In the genomic region with DNA sequence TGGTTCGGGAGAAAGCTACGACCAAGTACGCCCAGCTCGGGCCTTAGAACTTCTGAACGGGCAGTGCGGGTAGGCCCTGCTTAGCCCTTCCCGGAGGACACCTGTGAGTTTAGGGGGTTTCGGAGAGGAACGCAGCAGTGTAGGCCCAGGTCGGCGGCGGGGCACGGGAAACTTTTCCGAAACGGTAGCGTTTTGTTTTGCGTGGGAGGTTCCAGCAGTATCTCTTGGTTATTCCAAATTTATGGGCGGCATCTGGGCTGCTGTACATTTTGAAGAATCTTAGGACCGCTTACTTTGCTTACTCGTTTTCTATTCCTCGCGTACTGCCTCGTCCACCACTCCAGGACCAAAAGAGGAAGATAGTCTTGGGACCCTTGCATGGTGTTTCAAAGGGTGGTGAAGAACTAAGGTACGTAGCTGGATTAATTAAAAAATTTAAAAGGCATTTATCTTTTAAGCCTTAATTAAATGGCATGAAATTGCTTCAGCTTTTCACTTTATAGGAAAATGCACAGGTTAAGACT, we compare ENCODE assay signal across 1 cellular context.
TF ChIP-seq lines count a peak whose summit lies in the region.

No MANE protein-coding gene starts in this region.

TF ChIP-seq in K562, 482 proteins besides CTCF, POLR2A, EP300 and RAD21 (continued from another document):
- TF ChIP-seq ZNF583 (CRISPR knock-in tag; IDR thresholded peaks at IDR 0.05): no peak
- TF ChIP-seq POLR2AphosphoS5 (IDR thresholded peaks at IDR 0.05; ENCODE audit: control insufficient read depth, insufficient read depth, low read depth, low read length): no peak; the same call in 1 of the 2 replicates
- TF ChIP-seq BRD9 (IDR thresholded peaks at IDR 0.05; ENCODE audit: low read depth, partially characterized antibody): peak; percentile 63
- TF ChIP-seq ATF1 (CRISPR knock-in tag; IDR thresholded peaks at IDR 0.05): no peak
- TF ChIP-seq ATF1 (tag; IDR thresholded peaks at IDR 0.05): no peak; the same call in 1 of the 2 replicates
- no peak for TF ChIP-seq ZNF133 (CRISPR knock-in tag; IDR thresholded peaks at IDR 0.05)
- TF ChIP-seq ZNF232 (CRISPR knock-in tag; IDR thresholded peaks at IDR 0.05): peak; percentile 61; the same call in 1 of the 2 replicates
- TF ChIP-seq, protein P1, sequence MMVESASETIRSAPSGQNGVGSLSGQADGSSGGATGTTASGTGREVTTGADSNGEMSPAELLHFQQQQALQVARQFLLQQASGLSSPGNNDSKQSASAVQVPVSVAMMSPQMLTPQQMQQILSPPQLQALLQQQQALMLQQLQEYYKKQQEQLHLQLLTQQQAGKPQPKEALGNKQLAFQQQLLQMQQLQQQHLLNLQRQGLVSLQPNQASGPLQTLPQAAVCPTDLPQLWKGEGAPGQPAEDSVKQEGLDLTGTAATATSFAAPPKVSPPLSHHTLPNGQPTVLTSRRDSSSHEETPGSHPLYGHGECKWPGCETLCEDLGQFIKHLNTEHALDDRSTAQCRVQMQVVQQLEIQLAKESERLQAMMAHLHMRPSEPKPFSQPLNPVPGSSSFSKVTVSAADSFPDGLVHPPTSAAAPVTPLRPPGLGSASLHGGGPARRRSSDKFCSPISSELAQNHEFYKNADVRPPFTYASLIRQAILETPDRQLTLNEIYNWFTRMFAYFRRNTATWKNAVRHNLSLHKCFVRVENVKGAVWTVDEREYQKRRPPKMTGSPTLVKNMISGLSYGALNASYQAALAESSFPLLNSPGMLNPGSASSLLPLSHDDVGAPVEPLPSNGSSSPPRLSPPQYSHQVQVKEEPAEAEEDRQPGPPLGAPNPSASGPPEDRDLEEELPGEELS (CRISPR knock-in tag; IDR thresholded peaks at IDR 0.05; ENCODE audit: borderline replicate concordance): peak; percentile 71; the same call in 1 of the 2 replicates
- TF ChIP-seq FUS (optimal IDR thresholded peaks at IDR 0.05; ENCODE audit: low read depth, low read length): no peak
- TF ChIP-seq, protein P2, sequence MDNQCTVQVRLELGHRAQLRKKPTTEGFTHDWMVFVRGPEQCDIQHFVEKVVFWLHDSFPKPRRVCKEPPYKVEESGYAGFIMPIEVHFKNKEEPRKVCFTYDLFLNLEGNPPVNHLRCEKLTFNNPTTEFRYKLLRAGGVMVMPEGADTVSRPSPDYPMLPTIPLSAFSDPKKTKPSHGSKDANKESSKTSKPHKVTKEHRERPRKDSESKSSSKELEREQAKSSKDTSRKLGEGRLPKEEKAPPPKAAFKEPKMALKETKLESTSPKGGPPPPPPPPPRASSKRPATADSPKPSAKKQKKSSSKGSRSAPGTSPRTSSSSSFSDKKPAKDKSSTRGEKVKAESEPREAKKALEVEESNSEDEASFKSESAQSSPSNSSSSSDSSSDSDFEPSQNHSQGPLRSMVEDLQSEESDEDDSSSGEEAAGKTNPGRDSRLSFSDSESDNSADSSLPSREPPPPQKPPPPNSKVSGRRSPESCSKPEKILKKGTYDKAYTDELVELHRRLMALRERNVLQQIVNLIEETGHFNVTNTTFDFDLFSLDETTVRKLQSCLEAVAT (IDR thresholded peaks at IDR 0.05): peak in 1 of 2 experiments; percentile 4; a peak in 1 of 4 replicates
- no peak; the same call in 1 of the 2 replicates for TF ChIP-seq TAF7 (tag; IDR thresholded peaks at IDR 0.05)
- TF ChIP-seq, protein P3, sequence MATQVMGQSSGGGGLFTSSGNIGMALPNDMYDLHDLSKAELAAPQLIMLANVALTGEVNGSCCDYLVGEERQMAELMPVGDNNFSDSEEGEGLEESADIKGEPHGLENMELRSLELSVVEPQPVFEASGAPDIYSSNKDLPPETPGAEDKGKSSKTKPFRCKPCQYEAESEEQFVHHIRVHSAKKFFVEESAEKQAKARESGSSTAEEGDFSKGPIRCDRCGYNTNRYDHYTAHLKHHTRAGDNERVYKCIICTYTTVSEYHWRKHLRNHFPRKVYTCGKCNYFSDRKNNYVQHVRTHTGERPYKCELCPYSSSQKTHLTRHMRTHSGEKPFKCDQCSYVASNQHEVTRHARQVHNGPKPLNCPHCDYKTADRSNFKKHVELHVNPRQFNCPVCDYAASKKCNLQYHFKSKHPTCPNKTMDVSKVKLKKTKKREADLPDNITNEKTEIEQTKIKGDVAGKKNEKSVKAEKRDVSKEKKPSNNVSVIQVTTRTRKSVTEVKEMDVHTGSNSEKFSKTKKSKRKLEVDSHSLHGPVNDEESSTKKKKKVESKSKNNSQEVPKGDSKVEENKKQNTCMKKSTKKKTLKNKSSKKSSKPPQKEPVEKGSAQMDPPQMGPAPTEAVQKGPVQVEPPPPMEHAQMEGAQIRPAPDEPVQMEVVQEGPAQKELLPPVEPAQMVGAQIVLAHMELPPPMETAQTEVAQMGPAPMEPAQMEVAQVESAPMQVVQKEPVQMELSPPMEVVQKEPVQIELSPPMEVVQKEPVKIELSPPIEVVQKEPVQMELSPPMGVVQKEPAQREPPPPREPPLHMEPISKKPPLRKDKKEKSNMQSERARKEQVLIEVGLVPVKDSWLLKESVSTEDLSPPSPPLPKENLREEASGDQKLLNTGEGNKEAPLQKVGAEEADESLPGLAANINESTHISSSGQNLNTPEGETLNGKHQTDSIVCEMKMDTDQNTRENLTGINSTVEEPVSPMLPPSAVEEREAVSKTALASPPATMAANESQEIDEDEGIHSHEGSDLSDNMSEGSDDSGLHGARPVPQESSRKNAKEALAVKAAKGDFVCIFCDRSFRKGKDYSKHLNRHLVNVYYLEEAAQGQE (CRISPR knock-in tag; IDR thresholded peaks at IDR 0.05; ENCODE audit: low read depth): 0 out of 2 replicates have a peak, but pooled peaks have one; percentile 33
- TF ChIP-seq, protein P4, sequence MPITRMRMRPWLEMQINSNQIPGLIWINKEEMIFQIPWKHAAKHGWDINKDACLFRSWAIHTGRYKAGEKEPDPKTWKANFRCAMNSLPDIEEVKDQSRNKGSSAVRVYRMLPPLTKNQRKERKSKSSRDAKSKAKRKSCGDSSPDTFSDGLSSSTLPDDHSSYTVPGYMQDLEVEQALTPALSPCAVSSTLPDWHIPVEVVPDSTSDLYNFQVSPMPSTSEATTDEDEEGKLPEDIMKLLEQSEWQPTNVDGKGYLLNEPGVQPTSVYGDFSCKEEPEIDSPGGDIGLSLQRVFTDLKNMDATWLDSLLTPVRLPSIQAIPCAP (CRISPR knock-in tag; IDR thresholded peaks at IDR 0.05; ENCODE audit: borderline replicate concordance): no peak
- TF ChIP-seq TAF9B (IDR thresholded peaks at IDR 0.05; ENCODE audit: partially characterized antibody): no peak
- TF ChIP-seq ZNF212 (CRISPR knock-in tag; IDR thresholded peaks at IDR 0.05): no peak
- TF ChIP-seq ZNF165 (CRISPR knock-in tag; IDR thresholded peaks at IDR 0.05; ENCODE audit: borderline replicate concordance): peak; percentile 23; the same call in 1 of the 2 replicates
- TF ChIP-seq ZEB2 (IDR thresholded peaks at IDR 0.05): 0 out of 2 replicates have a peak, but pooled peaks have one; percentile 14
- TF ChIP-seq, protein P5, sequence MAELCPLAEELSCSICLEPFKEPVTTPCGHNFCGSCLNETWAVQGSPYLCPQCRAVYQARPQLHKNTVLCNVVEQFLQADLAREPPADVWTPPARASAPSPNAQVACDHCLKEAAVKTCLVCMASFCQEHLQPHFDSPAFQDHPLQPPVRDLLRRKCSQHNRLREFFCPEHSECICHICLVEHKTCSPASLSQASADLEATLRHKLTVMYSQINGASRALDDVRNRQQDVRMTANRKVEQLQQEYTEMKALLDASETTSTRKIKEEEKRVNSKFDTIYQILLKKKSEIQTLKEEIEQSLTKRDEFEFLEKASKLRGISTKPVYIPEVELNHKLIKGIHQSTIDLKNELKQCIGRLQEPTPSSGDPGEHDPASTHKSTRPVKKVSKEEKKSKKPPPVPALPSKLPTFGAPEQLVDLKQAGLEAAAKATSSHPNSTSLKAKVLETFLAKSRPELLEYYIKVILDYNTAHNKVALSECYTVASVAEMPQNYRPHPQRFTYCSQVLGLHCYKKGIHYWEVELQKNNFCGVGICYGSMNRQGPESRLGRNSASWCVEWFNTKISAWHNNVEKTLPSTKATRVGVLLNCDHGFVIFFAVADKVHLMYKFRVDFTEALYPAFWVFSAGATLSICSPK (IDR thresholded peaks at IDR 0.05; ENCODE audit: borderline replicate concordance): no peak
- peak; percentile 9; the same call in 1 of the 2 replicates for TF ChIP-seq BHLHE40 (IDR thresholded peaks at IDR 0.05; ENCODE audit: low read length)
- peak in 1 of 2 experiments; percentile 69; a peak in 1 of 4 replicates for TF ChIP-seq FOXA3 (CRISPR knock-in tag; conservative IDR thresholded peaks at IDR 0.05 in 1 of 2, IDR thresholded peaks at IDR 0.05 in 1 of 2)
- TF ChIP-seq ZNF699 (CRISPR knock-in tag; IDR thresholded peaks at IDR 0.05; ENCODE audit: insufficient replicate concordance): no peak
- TF ChIP-seq, protein P6, sequence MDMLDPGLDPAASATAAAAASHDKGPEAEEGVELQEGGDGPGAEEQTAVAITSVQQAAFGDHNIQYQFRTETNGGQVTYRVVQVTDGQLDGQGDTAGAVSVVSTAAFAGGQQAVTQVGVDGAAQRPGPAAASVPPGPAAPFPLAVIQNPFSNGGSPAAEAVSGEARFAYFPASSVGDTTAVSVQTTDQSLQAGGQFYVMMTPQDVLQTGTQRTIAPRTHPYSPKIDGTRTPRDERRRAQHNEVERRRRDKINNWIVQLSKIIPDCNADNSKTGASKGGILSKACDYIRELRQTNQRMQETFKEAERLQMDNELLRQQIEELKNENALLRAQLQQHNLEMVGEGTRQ (CRISPR knock-in tag; IDR thresholded peaks at IDR 0.05): no peak
- no peak for TF ChIP-seq JUN (IDR thresholded peaks at IDR 0.05; ENCODE audit: borderline replicate concordance, low read depth, low read length)
- peak; percentile 67; the same call in 1 of the 2 replicates for TF ChIP-seq JUN (CRISPR knock-in tag; IDR thresholded peaks at IDR 0.05; ENCODE audit: borderline replicate concordance)
- TF ChIP-seq ETV6 (IDR thresholded peaks at IDR 0.05; ENCODE audit: borderline replicate concordance in 1 of 2, low read depth in 2 of 2, low read length in 1 of 2): no peak
- peak; percentile 81; the same call in 1 of the 2 replicates for TF ChIP-seq ETV6 (CRISPR knock-in tag; IDR thresholded peaks at IDR 0.05; ENCODE audit: borderline replicate concordance)
- no peak for TF ChIP-seq SAFB2 (IDR thresholded peaks at IDR 0.05; ENCODE audit: borderline replicate concordance, low read depth, low read length, severe bottlenecking)
- TF ChIP-seq BRD4 (IDR thresholded peaks at IDR 0.05): 0 out of 2 replicates have a peak, but pooled peaks have one; percentile 56
- peak in 1 of 2 experiments; percentile 3; a peak in 1 of 4 replicates for TF ChIP-seq FOXK2 (conservative IDR thresholded peaks at IDR 0.05 in 1 of 2, IDR thresholded peaks at IDR 0.05 in 1 of 2; ENCODE audit: low read depth in 2 of 2)
- no peak for TF ChIP-seq ZNF184 (CRISPR knock-in tag; IDR thresholded peaks at IDR 0.05)
- TF ChIP-seq, protein P7, sequence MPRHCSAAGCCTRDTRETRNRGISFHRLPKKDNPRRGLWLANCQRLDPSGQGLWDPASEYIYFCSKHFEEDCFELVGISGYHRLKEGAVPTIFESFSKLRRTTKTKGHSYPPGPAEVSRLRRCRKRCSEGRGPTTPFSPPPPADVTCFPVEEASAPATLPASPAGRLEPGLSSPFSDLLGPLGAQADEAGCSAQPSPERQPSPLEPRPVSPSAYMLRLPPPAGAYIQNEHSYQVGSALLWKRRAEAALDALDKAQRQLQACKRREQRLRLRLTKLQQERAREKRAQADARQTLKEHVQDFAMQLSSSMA (CRISPR knock-in tag; IDR thresholded peaks at IDR 0.05): no peak
- TF ChIP-seq DNMT1 (IDR thresholded peaks at IDR 0.05): 0 out of 2 replicates have a peak, but pooled peaks have one; percentile 67
- TF ChIP-seq CSDE1 (IDR thresholded peaks at IDR 0.05): no peak
- TF ChIP-seq, protein P8, sequence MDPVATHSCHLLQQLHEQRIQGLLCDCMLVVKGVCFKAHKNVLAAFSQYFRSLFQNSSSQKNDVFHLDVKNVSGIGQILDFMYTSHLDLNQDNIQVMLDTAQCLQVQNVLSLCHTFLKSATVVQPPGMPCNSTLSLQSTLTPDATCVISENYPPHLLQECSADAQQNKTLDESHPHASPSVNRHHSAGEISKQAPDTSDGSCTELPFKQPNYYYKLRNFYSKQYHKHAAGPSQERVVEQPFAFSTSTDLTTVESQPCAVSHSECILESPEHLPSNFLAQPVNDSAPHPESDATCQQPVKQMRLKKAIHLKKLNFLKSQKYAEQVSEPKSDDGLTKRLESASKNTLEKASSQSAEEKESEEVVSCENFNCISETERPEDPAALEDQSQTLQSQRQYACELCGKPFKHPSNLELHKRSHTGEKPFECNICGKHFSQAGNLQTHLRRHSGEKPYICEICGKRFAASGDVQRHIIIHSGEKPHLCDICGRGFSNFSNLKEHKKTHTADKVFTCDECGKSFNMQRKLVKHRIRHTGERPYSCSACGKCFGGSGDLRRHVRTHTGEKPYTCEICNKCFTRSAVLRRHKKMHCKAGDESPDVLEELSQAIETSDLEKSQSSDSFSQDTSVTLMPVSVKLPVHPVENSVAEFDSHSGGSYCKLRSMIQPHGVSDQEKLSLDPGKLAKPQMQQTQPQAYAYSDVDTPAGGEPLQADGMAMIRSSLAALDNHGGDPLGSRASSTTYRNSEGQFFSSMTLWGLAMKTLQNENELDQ (CRISPR knock-in tag; IDR thresholded peaks at IDR 0.05; ENCODE audit: borderline replicate concordance): 0 out of 2 replicates have a peak, but pooled peaks have one; percentile 25
- TF ChIP-seq SAFB (IDR thresholded peaks at IDR 0.05; ENCODE audit: borderline replicate concordance, low read depth, low read length): no peak
- no peak for TF ChIP-seq MBD2 (IDR thresholded peaks at IDR 0.05; ENCODE audit: borderline replicate concordance, low read depth)
- TF ChIP-seq, protein P9, sequence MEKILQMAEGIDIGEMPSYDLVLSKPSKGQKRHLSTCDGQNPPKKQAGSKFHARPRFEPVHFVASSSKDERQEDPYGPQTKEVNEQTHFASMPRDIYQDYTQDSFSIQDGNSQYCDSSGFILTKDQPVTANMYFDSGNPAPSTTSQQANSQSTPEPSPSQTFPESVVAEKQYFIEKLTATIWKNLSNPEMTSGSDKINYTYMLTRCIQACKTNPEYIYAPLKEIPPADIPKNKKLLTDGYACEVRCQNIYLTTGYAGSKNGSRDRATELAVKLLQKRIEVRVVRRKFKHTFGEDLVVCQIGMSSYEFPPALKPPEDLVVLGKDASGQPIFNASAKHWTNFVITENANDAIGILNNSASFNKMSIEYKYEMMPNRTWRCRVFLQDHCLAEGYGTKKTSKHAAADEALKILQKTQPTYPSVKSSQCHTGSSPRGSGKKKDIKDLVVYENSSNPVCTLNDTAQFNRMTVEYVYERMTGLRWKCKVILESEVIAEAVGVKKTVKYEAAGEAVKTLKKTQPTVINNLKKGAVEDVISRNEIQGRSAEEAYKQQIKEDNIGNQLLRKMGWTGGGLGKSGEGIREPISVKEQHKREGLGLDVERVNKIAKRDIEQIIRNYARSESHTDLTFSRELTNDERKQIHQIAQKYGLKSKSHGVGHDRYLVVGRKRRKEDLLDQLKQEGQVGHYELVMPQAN (IDR thresholded peaks at IDR 0.05; ENCODE audit: borderline replicate concordance): 0 out of 2 replicates have a peak, but pooled peaks have one; percentile 43
- 0 out of 2 replicates have a peak, but pooled peaks have one; percentile 45 for TF ChIP-seq ZNF12 (CRISPR knock-in tag; IDR thresholded peaks at IDR 0.05)
